In the genomic region with DNA sequence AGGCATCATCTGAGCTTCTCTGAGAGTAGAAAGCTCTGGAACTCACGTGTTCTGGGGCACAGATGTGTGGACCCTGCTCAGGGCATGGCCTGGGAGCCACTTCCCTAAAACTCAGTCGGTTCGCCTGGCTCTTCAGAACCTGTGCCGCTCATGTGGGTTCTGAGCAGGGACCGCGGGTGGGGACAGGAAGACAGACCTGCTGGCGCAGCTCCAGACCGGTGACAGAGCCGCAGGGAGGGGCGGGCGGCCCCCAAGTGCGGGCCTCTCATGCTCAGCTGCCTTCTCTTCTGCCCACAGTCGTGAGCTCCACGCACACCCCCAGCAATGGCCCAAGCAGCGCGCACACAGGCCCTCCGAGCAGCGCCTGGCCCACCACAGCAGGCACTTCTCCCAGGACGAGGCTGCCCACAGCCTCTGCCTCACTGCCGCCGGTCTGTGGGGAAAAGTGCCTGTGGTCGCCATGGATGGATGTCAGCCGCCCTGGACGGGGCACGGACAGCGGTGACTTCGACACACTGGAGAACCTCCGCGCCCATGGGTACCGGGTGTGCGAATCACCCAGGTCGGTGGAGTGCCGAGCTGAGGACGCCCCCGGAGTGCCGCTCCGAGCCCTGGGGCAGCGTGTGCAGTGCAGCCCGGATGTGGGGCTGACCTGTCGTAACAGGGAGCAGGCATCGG, we compare ENCODE assay signal across 25 cellular contexts. TPM values are rescaled to one million over a fixed set of nuclear protein-coding genes. Genes with fewer than 3 reads are reported as not detected.
"Had no signal": no experiment of that assay in that cellular context is flagged by ENCODE, and none has a peak within 500 bp of the region (broad histone marks: within the 10 kb centered on the region; RNA-seq: fewer than 3 reads in every experiment).

No MANE protein-coding gene starts in this region.

- H3K27me3 ChIP-seq: brain microvascular endothelial cell, colonic mucosa, tibial nerve, vagina had no signal

- H3K9me3 ChIP-seq: colonic mucosa, tibial nerve, vagina had no signal

- DNase-seq: activated CD4-positive, alpha-beta T cell treated with anti-CD3 and anti-CD28 coated beads for 36 hours; activated CD4-positive, alpha-beta T cell treated with anti-CD3 and anti-CD28 coated beads, Interleukin-2, amount 50 U/mL, for 48 hours; anterior cingulate cortex; brain microvascular endothelial cell; colonic mucosa; endodermal cell; foreskin fibroblast; hippocampal formation; islet precursor cell; nephron progenitor cell; occipital lobe; stimulated activated CD8-positive, alpha-beta memory T cell treated with anti-CD3 and anti-CD28 coated beads, Interleukin-4, amount 100 ng/mL, for 48 hours; stimulated activated naive CD8-positive, alpha-beta T cell treated with anti-CD3 and anti-CD28 coated beads, Interleukin-15, Interleukin-2, amounts not matched to agents 100 U/mL and 50 U/mL, for 24 hours; SW 1271 had no signal

- H3K4me3 ChIP-seq: colonic mucosa, tibial nerve, vagina had no signal

- ATAC-seq: activated CD4-positive, alpha-beta T cell treated with anti-CD3 and anti-CD28 coated beads for 36 hours; left lobe of liver; stimulated activated naive CD8-positive, alpha-beta T cell treated with anti-CD3 and anti-CD28 coated beads, Interleukin-15, Interleukin-2, amounts not matched to agents 100 U/mL and 50 U/mL, for 24 hours; WTC11 had no signal

- H3K36me3 ChIP-seq: brain microvascular endothelial cell, colonic mucosa, tibial nerve, vagina had no signal

- H3K27ac ChIP-seq: brain microvascular endothelial cell, colonic mucosa, epithelial cell of prostate, tibial nerve, vagina had no signal

- H3K4me1 ChIP-seq: colonic mucosa, tibial nerve, vagina had no signal

RNA-seq across cellular contexts. Expression of a gene that starts 24.2 kb away (rescaled TPM):
- total RNA-seq: activated CD4-positive, alpha-beta T cell treated with anti-CD3 and anti-CD28 coated beads for 36 hours; endodermal cell; glomerular endothelial cell; lung microvascular endothelial cell; mesothelial cell of epicardium; occipital lobe; posterior vena cava; T-helper 2 cell treated with Interferon-gamma antibody and Interleukin-4, amounts not matched to agents 100 ng/mL and 5 ng/mL, for 36 hours; tibial nerve; vagina had no signal

RNA-seq across cellular contexts. Expression of a gene that starts 40.9 kb away (rescaled TPM):
- total RNA-seq: activated CD4-positive, alpha-beta T cell treated with anti-CD3 and anti-CD28 coated beads for 36 hours; endodermal cell; glomerular endothelial cell; lung microvascular endothelial cell; mesothelial cell of epicardium; occipital lobe; skeletal muscle tissue; T-helper 2 cell treated with Interferon-gamma antibody and Interleukin-4, amounts not matched to agents 100 ng/mL and 5 ng/mL, for 36 hours had no signal
